23 cellular contexts compared by ENCODE assay signal in genomic region chr2:64166637-64167420, GRCh38. TPM values are rescaled to one million over a fixed set of nuclear protein-coding genes. Genes with fewer than 3 reads are reported as not detected.
A peak's percentile ranks its signal among the peaks of the same experiment; 100 is the strongest.
DNase-seq lines count a peak whose midpoint lies in the region; ATAC-seq and TF ChIP-seq lines count a peak whose summit lies in the region.
"Had no signal": no experiment of that assay in that cellular context is flagged by ENCODE, and none has a peak within 500 bp of the region (broad histone marks: within the 10 kb centered on the region; RNA-seq: fewer than 3 reads in every experiment).

No MANE protein-coding gene starts in this region.

- POLR2A ChIA-PET in HEK293 (lab: Yijun Ruan, JAX), result no interaction called here

- no peaks in the 10 kb centered on the region for H3K9me3 ChIP-seq in HEK293 (ENCODE audit: control insufficient read depth, insufficient read depth, low read depth, low read length)
- H3K9me3 ChIP-seq in neural progenitor cell (ENCODE audit: low read depth), result no peaks in the 10 kb centered on the region
- no peaks in the 10 kb centered on the region for H3K9me3 ChIP-seq in upper lobe of left lung
- H3K9me3 ChIP-seq: prostate gland, thyroid gland had no signal

- H3K9ac ChIP-seq in neural progenitor cell, result no peak overlapping the region

- peak overlapping the region; percentile 51 for H3K4me2 ChIP-seq in neural progenitor cell
- H3K4me2 ChIP-seq: PC-9 had no signal

- no peak overlapping the region for H3K4me3 Mint-ChIP-seq in neural progenitor cell

- DNase-seq in Daoy (ENCODE audit: low read depth), result peak; percentile 6
- DNase-seq in astrocyte of the spinal cord (ENCODE audit: low read depth, low spot score), result peak; percentile 20
- DNase-seq in neural progenitor cell (ENCODE audit: low spot score), result peak; percentile 34
- DNase-seq in COLO668 (lab: John Stamatoyannopoulos, UW; ENCODE audit: unreplicated experiment), result no peak
- no peak for DNase-seq in upper lobe of left lung
- DNase-seq: activated CD4-positive, alpha-beta T cell treated with anti-CD3 and anti-CD28 coated beads for 1 hour; activated T-cell treated with anti-CD3 and anti-CD28 coated beads for 4 hours; DMS153; foreskin melanocyte; Karpas-422; mesendoderm; NCI-H1436 treated with DMSO at 0.1 percent for 48 hours; NCI-H345; PC-9; Right ventricle myocardium superior; stimulated activated naive CD4-positive, alpha-beta T cell treated with Interleukin-2 at 50 U/mL for 16 hours; thyroid gland had no signal

- H3K36me3 ChIP-seq in HEK293 (ENCODE audit: control insufficient read depth in 2 of 2, insufficient read depth in 1 of 2, low read length in 2 of 2) (no peaks in the 10 kb centered on the region), neural progenitor cell (no peaks in the 10 kb centered on the region), upper lobe of left lung (no peaks in the 10 kb centered on the region)
- H3K36me3 ChIP-seq: prostate gland, thyroid gland had no signal

- H3K79me2 ChIP-seq in neural progenitor cell (ENCODE audit: low read depth), result no peaks in the 10 kb centered on the region

- H3K27ac Mint-ChIP-seq in neural progenitor cell, result no peak overlapping the region

- no peak overlapping the region for H2AFZ ChIP-seq in neural progenitor cell (replicated peaks)
- H2AFZ ChIP-seq: PC-9 had no signal

- H3F3A ChIP-seq in neural progenitor cell (ENCODE audit: low read depth), result no peaks in the 10 kb centered on the region

- H3K4me1 ChIP-seq in HEK293 (ENCODE audit: control insufficient read depth, insufficient read depth, low read length) (0 out of 2 replicates have a peak, but pooled peaks cover 2% of the 10 kb centered on the region), neural progenitor cell (peaks cover 14% of the 10 kb centered on the region), upper lobe of left lung (no peaks in the 10 kb centered on the region)
- H3K4me1 ChIP-seq: prostate gland, thyroid gland had no signal

- H4K20me1 ChIP-seq in neural progenitor cell (ENCODE audit: low read depth), result no peaks in the 10 kb centered on the region

- no peaks in the 10 kb centered on the region for H3K27me3 ChIP-seq in neural progenitor cell
- H3K27me3 ChIP-seq in upper lobe of left lung, result no peaks in the 10 kb centered on the region
- H3K27me3 ChIP-seq: thyroid gland had no signal

- H3K36me3 Mint-ChIP-seq in neural progenitor cell, result no peaks in the 10 kb centered on the region

- CTCF ChIA-PET in HEK293 (lab: Yijun Ruan, JAX), result interaction anchor here (0.8 kb wide), 1 partner anchor 117 kb away, joined by 3 read pairs; no protein-coding TSS in a partner anchor

- in situ Hi-C loops in astrocyte of the spinal cord (cut with HindIII; ENCODE audit: low sequenced_read_pairs), result no loop called here

- ATAC-seq in GM18873 (IDR thresholded peaks at IDR 0.05; ENCODE audit: low FRiP score, unreplicated experiment) (no peak), upper lobe of left lung (ENCODE audit: low FRiP score in 2 of 2) (no peak)
- ATAC-seq: esophagus mucosa had no signal

- H3K4me3 ChIP-seq in HEK293 (ENCODE audit: low read depth, low read length) (no peak overlapping the region), astrocyte of the spinal cord (ENCODE audit: low read depth, low read length) (no peak overlapping the region), neural progenitor cell (no peak overlapping the region), upper lobe of left lung (no peak overlapping the region)
- H3K4me3 ChIP-seq: coronary artery, PC-9, prostate gland, thyroid gland had no signal

- H3K4me1 Mint-ChIP-seq in neural progenitor cell, result peaks cover 2% of the 10 kb centered on the region

- WGBS in upper lobe of left lung, 2 donors, result 97 to 98% methylated on average over 4 of the region's 4 CpGs

- no peaks in the 10 kb centered on the region for H3K27me3 Mint-ChIP-seq in neural progenitor cell (ENCODE audit: insufficient read depth, low read depth)

- H3K9me3 Mint-ChIP-seq in neural progenitor cell, result no peaks in the 10 kb centered on the region

- H3K27ac ChIP-seq in HEK293 (ENCODE audit: extremely low read depth, low read depth, low read length), result no peak overlapping the region
- H3K27ac ChIP-seq in neural progenitor cell, result no peak overlapping the region
- H3K27ac ChIP-seq in upper lobe of left lung, result no peak overlapping the region
- H3K27ac ChIP-seq: coronary artery, HL-60, PC-9, prostate gland, thyroid gland had no signal

- TF ChIP-seq EP300 in upper lobe of left lung (IDR thresholded peaks at IDR 0.05), result no peak

- TF ChIP-seq CTCF in HEK293 (tag by site-specific recombination; IDR thresholded peaks at IDR 0.05) (no peak), astrocyte of the spinal cord (IDR thresholded peaks at IDR 0.05; ENCODE audit: low read depth, low read length) (no peak), neural progenitor cell (IDR thresholded peaks at IDR 0.05) (no peak), upper lobe of left lung (IDR thresholded peaks at IDR 0.05) (no peak)

- no peak for TF ChIP-seq POLR2A in upper lobe of left lung (IDR thresholded peaks at IDR 0.05)

TF ChIP-seq in HEK293, 187 proteins besides CTCF, POLR2A, EP300 and RAD21:
- TF ChIP-seq IKZF3 (tag by site-specific recombination; IDR thresholded peaks at IDR 0.05) (no peak), SALL2 (tag by site-specific recombination; IDR thresholded peaks at IDR 0.05; ENCODE audit: borderline replicate concordance) (no peak), ZNF585B (tag by site-specific recombination; IDR thresholded peaks at IDR 0.05) (0 out of 2 replicates have a peak, but pooled peaks have one; percentile 4)

RNA-seq across cellular contexts. Expression of gene PELI1, which starts 22.6 kb away (rescaled TPM):
- 6.2 and 7.1 TPM in 2 replicates for total RNA-seq in Daoy (2014; rRNA removed; shearing (Covaris generic))
- total RNA-seq in neural progenitor cell (ENCODE audit: low replicate concordance) (71.9 and 88.7 TPM in 2 replicates), upper lobe of left lung (10 to 100 TPM; 18.5 to 57.3 (median 36.2) TPM)

Comparison
In these comparisons a context has a peak if more than half of its experiments do, and no peak if none do; other contexts are left out.
1. DNase-seq: peak in Daoy (single experiment), astrocyte of the spinal cord (single experiment) and neural progenitor cell (single experiment); none in COLO668 (single experiment) and upper lobe of left lung (0 of 2).